Comparison of ENCODE assay signal across 1 cellular context in genomic region chr14:67245104-67245503, GRCh38.
TF ChIP-seq lines count a peak whose summit lies in the region.

No MANE protein-coding gene starts in this region.

TF ChIP-seq in IMR-90, 13 proteins besides CTCF, POLR2A, EP300 and RAD21:
- TF ChIP-seq MXI1 (IDR thresholded peaks at IDR 0.05; ENCODE audit: borderline replicate concordance, low read depth, low read length) (no peak), FOS (IDR thresholded peaks at IDR 0.05; ENCODE audit: low read depth, low read length) (no peak), RFX5 (IDR thresholded peaks at IDR 0.05; ENCODE audit: low read depth, low read length) (no peak), CEBPB (IDR thresholded peaks at IDR 0.05; ENCODE audit: low read depth, low read length) (no peak), CHD1 (IDR thresholded peaks at IDR 0.05; ENCODE audit: low read depth, low read length) (no peak), RCOR1 (IDR thresholded peaks at IDR 0.05; ENCODE audit: insufficient replicate concordance, low read length) (no peak), MAZ (IDR thresholded peaks at IDR 0.05; ENCODE audit: borderline replicate concordance, low read depth, low read length) (no peak), ELK1 (IDR thresholded peaks at IDR 0.05; ENCODE audit: borderline replicate concordance, low read depth, low read length) (no peak), SMC3 (IDR thresholded peaks at IDR 0.05; ENCODE audit: low read depth, low read length) (no peak), USF2 (IDR thresholded peaks at IDR 0.05; ENCODE audit: low read depth, low read length) (no peak), BHLHE40 (IDR thresholded peaks at IDR 0.05; ENCODE audit: low read depth, low read length) (no peak)
